In genomic region chr9:128065907-128066712, GRCh38 we compare ENCODE assay signal across 1 cellular context.
TF ChIP-seq lines count a peak whose summit lies in the region.

No MANE protein-coding gene starts in this region.

TF ChIP-seq in K562, 482 proteins besides CTCF, POLR2A, EP300 and RAD21 (continues in another document):
- TF ChIP-seq PHB (CRISPR knock-in tag; IDR thresholded peaks at IDR 0.05) (no peak), U2AF1 (optimal IDR thresholded peaks at IDR 0.05; ENCODE audit: low read depth, low read length) (no peak), GATA2 (CRISPR knock-in tag; IDR thresholded peaks at IDR 0.05) (no peak), TRIM25 (IDR thresholded peaks at IDR 0.05; ENCODE audit: borderline replicate concordance) (no peak), ZNF639 (CRISPR knock-in tag; conservative IDR thresholded peaks at IDR 0.05 in 1 of 2, IDR thresholded peaks at IDR 0.05 in 1 of 2) (no peak), KAT7 (CRISPR knock-in tag; IDR thresholded peaks at IDR 0.05; ENCODE audit: borderline replicate concordance) (peak; percentile 40; the same call in 1 of the 2 replicates), RAD51 (IDR thresholded peaks at IDR 0.05; ENCODE audit: borderline replicate concordance, low read depth) (no peak), SRF (CRISPR knock-in tag; IDR thresholded peaks at IDR 0.05) (no peak), ATF2 (CRISPR knock-in tag; IDR thresholded peaks at IDR 0.05) (0 out of 2 replicates have a peak, but pooled peaks have one; percentile 39), SNRNP70 (optimal IDR thresholded peaks at IDR 0.05; ENCODE audit: low read depth, low read length) (no peak), MYNN (IDR thresholded peaks at IDR 0.05) (no peak), MYNN (CRISPR knock-in tag; IDR thresholded peaks at IDR 0.05) (no peak), SMARCE1 (IDR thresholded peaks at IDR 0.05) (no peak), NELFE (IDR thresholded peaks at IDR 0.05; ENCODE audit: insufficient read depth, insufficient read length) (no peak), MLX (CRISPR knock-in tag; conservative IDR thresholded peaks at IDR 0.05) (0 out of 4 replicates have a peak, but pooled peaks of 1 of the 2 experiments have one; percentile 49), TBP (optimal IDR thresholded peaks at IDR 0.05; ENCODE audit: low read depth, low read length) (peak; percentile 36), PRMT5 (CRISPR knock-in tag; IDR thresholded peaks at IDR 0.05) (no peak), ZC3H8 (IDR thresholded peaks at IDR 0.05) (no peak), NFRKB (IDR thresholded peaks at IDR 0.05; ENCODE audit: low read depth) (no peak; the same call in 1 of the 2 replicates), ZEB2 (IDR thresholded peaks at IDR 0.05) (no peak), ZBTB43 (CRISPR knock-in tag; IDR thresholded peaks at IDR 0.05) (no peak), TFAP4 (CRISPR knock-in tag; IDR thresholded peaks at IDR 0.05; ENCODE audit: borderline replicate concordance) (no peak; the same call in none of the 2 replicates), ZNF124 (CRISPR knock-in tag; IDR thresholded peaks at IDR 0.05) (no peak), GTF3C2 (IDR thresholded peaks at IDR 0.05; ENCODE audit: borderline replicate concordance, extremely low read depth, insufficient read length) (no peak), SRSF7 (optimal IDR thresholded peaks at IDR 0.05; ENCODE audit: low read depth, low read length) (no peak), POLR2AphosphoS5 (IDR thresholded peaks at IDR 0.05; ENCODE audit: control insufficient read depth, insufficient read depth, low read depth, low read length) (no peak), BCLAF1 (IDR thresholded peaks at IDR 0.05; ENCODE audit: borderline replicate concordance in 1 of 2, control insufficient read depth in 1 of 2, low read depth in 2 of 2, low read length in 1 of 2) (no peak), TCF7 (IDR thresholded peaks at IDR 0.05; ENCODE audit: borderline replicate concordance) (no peak), HDAC8 (tag; IDR thresholded peaks at IDR 0.05) (no peak), ZNF444 (CRISPR knock-in tag; IDR thresholded peaks at IDR 0.05) (no peak), ZNF354B (CRISPR knock-in tag; IDR thresholded peaks at IDR 0.05) (no peak), ZBTB40 (IDR thresholded peaks at IDR 0.05) (no peak), ZBTB40 (CRISPR knock-in tag; IDR thresholded peaks at IDR 0.05) (no peak), ZNF3 (CRISPR knock-in tag; IDR thresholded peaks at IDR 0.05) (no peak), NBN (IDR thresholded peaks at IDR 0.05; ENCODE audit: low read depth) (no peak)
